21 cellular contexts compared by ENCODE assay signal in the genomic region with DNA sequence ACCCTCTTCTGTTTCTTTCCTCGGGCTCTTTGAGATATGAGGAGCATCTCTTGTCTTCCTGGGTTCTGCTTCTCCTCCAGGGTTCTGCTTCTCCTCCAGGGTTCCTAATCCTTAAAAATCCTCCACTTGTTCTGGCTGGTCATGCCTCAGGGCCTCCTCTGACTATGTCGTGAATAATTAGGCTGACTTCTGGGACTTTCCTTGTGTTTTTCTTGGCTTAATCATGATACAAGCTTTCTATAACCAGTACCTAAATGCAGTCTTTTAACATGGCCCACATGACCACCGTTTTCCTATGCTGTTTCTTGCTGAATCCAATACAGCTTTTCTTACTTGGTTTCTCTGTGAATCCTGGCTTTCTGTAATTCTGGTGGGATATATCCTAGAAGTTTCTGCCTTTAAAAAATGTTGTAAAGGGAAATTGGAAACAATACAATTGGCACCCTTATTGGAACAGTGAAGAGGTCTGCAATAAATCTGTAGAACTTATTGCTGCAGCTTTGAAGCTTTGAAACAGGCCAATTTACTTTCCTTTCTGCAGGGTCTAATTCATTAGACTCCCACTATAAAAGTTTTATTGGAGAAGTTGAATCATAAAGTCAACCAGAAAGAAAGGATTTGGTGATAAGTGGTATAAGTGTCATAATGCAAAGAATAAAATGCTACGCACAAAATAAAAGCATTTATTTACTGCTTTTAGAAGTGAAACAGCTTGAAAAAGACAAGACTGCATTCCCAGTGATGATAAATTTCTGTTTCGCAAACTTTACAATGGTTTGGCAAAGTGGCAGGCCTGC.
"Had no signal": no experiment of that assay in that cellular context is flagged by ENCODE, and none has a peak within 500 bp of the region (broad histone marks: within the 10 kb centered on the region; RNA-seq: fewer than 3 reads in every experiment).

No MANE protein-coding gene starts in this region.

- H3K9ac ChIP-seq: parathyroid adenoma had no signal

- H3K4me3 ChIP-seq: cardiac muscle cell, left ventricle myocardium inferior, sigmoid colon, testis, vagina had no signal

- H3K9me3 Mint-ChIP-seq: activated CD4-positive, alpha-beta memory T cell treated with anti-CD3 and anti-CD28 coated beads for 36 hours; activated naive CD4-positive, alpha-beta T cell treated with anti-CD3 and anti-CD28 coated beads, Interleukin-2, amount 10 ng/mL, durations not matched to agents 7 days and 5 days; endodermal cell; stimulated activated naive B cell treated with anti-CD40 and anti-IgM and Interleukin-4, amounts not matched to agents 10 μg/mL and 1 μg/mL and 100 μg/mL, for 72 hours; type B pancreatic cell had no signal

- H3K27me3 Mint-ChIP-seq: activated naive CD4-positive, alpha-beta T cell treated with anti-CD3 and anti-CD28 coated beads, Interleukin-2, amount 10 ng/mL, durations not matched to agents 7 days and 5 days; type B pancreatic cell had no signal

- H3K36me3 ChIP-seq: cardiac muscle cell, left ventricle myocardium inferior, sigmoid colon, vagina had no signal

- H3K27ac Mint-ChIP-seq: activated CD4-positive, alpha-beta memory T cell treated with anti-CD3 and anti-CD28 coated beads for 36 hours; activated naive CD4-positive, alpha-beta T cell treated with anti-CD3 and anti-CD28 coated beads, Interleukin-2, amount 10 ng/mL, durations not matched to agents 7 days and 5 days; endodermal cell; natural killer cell treated with Interleukin-12 subunit alpha and Interleukin-12 subunit beta and Interleukin-15 and Interleukin-18, amount 100 ng/mL, for 72 hours; stimulated activated naive B cell treated with anti-CD40 and anti-IgM and Interleukin-4, amounts not matched to agents 10 μg/mL and 1 μg/mL and 100 μg/mL, for 72 hours; type B pancreatic cell had no signal

- H3K79me2 ChIP-seq: parathyroid adenoma had no signal

- DNase-seq: activated CD4-positive, alpha-beta memory T cell treated with anti-CD3 and anti-CD28 coated beads for 36 hours; activated CD4-positive, alpha-beta T cell treated with anti-CD3 and anti-CD28 coated beads for 48 hours; activated effector memory CD4-positive, alpha-beta T cell treated with anti-CD3 and anti-CD28 coated beads, Interleukin-2, amount 50 U/mL, for 16 hours; activated naive CD4-positive, alpha-beta T cell treated with anti-CD3 and anti-CD28 coated beads, Interleukin-2, amount 10 ng/mL, durations not matched to agents 7 days and 5 days; amygdala; cortex of kidney; endodermal cell; foreskin fibroblast; kidney; left ventricle myocardium inferior; midbrain; sigmoid colon; stimulated activated CD4-positive, alpha-beta T cell treated with anti-CD3 and anti-CD28 coated beads, Interleukin-2, amount 100 ng/mL, for 48 hours; stimulated activated CD8-positive, alpha-beta memory T cell treated with anti-CD3 and anti-CD28 coated beads, Interleukin-4, amount 100 ng/mL, for 48 hours; stimulated activated naive B cell treated with anti-CD40 and anti-IgM and Interleukin-4, amounts not matched to agents 10 μg/mL and 1 μg/mL and 100 μg/mL, for 72 hours; testis had no signal

- H3K4me1 ChIP-seq: left ventricle myocardium inferior, parathyroid adenoma, sigmoid colon, testis, vagina had no signal

- H2AFZ ChIP-seq: parathyroid adenoma had no signal

- H3K4me3 Mint-ChIP-seq: activated CD4-positive, alpha-beta memory T cell treated with anti-CD3 and anti-CD28 coated beads for 36 hours; activated naive CD4-positive, alpha-beta T cell treated with anti-CD3 and anti-CD28 coated beads, Interleukin-2, amount 10 ng/mL, durations not matched to agents 7 days and 5 days; endodermal cell; natural killer cell treated with Interleukin-12 subunit alpha and Interleukin-12 subunit beta and Interleukin-15 and Interleukin-18, amount 100 ng/mL, for 72 hours; stimulated activated naive B cell treated with anti-CD40 and anti-IgM and Interleukin-4, amounts not matched to agents 10 μg/mL and 1 μg/mL and 100 μg/mL, for 72 hours; type B pancreatic cell had no signal

- H3K27ac ChIP-seq: cardiac muscle cell, left ventricle myocardium inferior, parathyroid adenoma, sigmoid colon, testis, vagina had no signal

- ATAC-seq: natural killer cell treated with Interleukin-12 subunit alpha and Interleukin-12 subunit beta and Interleukin-15 and Interleukin-18, amount 100 ng/mL, for 72 hours; stimulated activated naive B cell treated with anti-CD40 and anti-IgM and Interleukin-4, amounts not matched to agents 10 μg/mL and 1 μg/mL and 100 μg/mL, for 72 hours had no signal

- H3K27me3 ChIP-seq: cardiac muscle cell, sigmoid colon, testis, vagina had no signal

- H3K9me3 ChIP-seq: left ventricle myocardium inferior, sigmoid colon, testis, vagina had no signal

- H3K4me1 Mint-ChIP-seq: activated naive CD4-positive, alpha-beta T cell treated with anti-CD3 and anti-CD28 coated beads, Interleukin-2, amount 10 ng/mL, durations not matched to agents 7 days and 5 days; endodermal cell had no signal

- H3K36me3 Mint-ChIP-seq: activated CD4-positive, alpha-beta memory T cell treated with anti-CD3 and anti-CD28 coated beads for 36 hours; activated naive CD4-positive, alpha-beta T cell treated with anti-CD3 and anti-CD28 coated beads, Interleukin-2, amount 10 ng/mL, durations not matched to agents 7 days and 5 days; natural killer cell treated with Interleukin-12 subunit alpha and Interleukin-12 subunit beta and Interleukin-15 and Interleukin-18, amount 100 ng/mL, for 72 hours; stimulated activated naive B cell treated with anti-CD40 and anti-IgM and Interleukin-4, amounts not matched to agents 10 μg/mL and 1 μg/mL and 100 μg/mL, for 72 hours; type B pancreatic cell had no signal
